33 cellular contexts compared by ENCODE assay signal in the genomic region with DNA sequence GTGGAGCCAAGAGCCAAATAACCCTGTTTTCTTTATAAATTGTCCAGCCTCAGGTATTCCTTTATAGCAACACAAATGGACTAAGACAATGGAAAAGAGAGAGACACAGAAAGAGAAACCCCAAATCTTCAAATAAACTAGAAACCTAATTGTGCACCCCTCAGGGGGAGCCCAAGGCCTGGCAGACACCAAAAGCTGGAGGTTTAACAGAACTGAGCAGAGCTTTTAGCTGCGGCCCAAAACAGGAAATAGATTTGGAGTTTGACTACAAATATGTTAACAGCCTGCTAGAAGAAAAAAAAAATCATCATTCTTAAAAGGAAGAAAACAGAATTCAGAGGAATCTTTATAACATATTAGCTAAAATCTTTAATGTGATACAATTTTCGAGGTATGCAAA.
"Had no signal": no experiment of that assay in that cellular context is flagged by ENCODE, and none has a peak within 500 bp of the region (broad histone marks: within the 10 kb centered on the region; RNA-seq: fewer than 3 reads in every experiment).

No MANE protein-coding gene starts in this region.

- H3K36me3 Mint-ChIP-seq: activated CD4-positive, alpha-beta memory T cell treated with anti-CD3 and anti-CD28 coated beads for 36 hours; activated naive CD4-positive, alpha-beta T cell treated with anti-CD3 and anti-CD28 coated beads, Interleukin-2, amount 50 U/mL, for 72 hours; activated naive CD8-positive, alpha-beta T cell treated with anti-CD3 and anti-CD28 coated beads for 36 hours had no signal

- DNase-seq: activated B cell treated with CpG ODN at 0.5 μM for 24 hours; activated CD4-positive, alpha-beta memory T cell treated with anti-CD3 and anti-CD28 coated beads for 36 hours; activated CD4-positive, alpha-beta T cell treated with anti-CD3 and anti-CD28 coated beads for 4 hours; activated CD4-positive, alpha-beta T cell treated with anti-CD3 and anti-CD28 coated beads, Interleukin-2, amount 10 ng/mL, durations not matched to agents 24 days and 14 days; activated CD4-positive, alpha-beta T cell treated with anti-CD3 and anti-CD28 coated beads, Interleukin-2, amount 50 U/mL, for 1 hour; activated CD4-positive, alpha-beta T cell treated with anti-CD3 and anti-CD28 coated beads, Interleukin-2, amount 50 U/mL, for 4 hours; activated CD4-positive, CD25-positive, alpha-beta regulatory T cell treated with anti-CD3 and anti-CD28 coated beads, Interleukin-2, amount 50 U/mL, for 72 hours; activated CD8-positive, alpha-beta memory T cell treated with anti-CD3 and anti-CD28 coated beads, Interleukin-2, amount 50 U/mL, for 4 hours; activated CD8-positive, alpha-beta T cell treated with anti-CD3 and anti-CD28 coated beads for 36 hours; activated effector memory CD4-positive, alpha-beta T cell treated with anti-CD3 and anti-CD28 coated beads, Interleukin-2, amount 50 U/mL, for 16 hours; activated gamma-delta T cell treated with Interleukin-2 at 50 U/mL for 16 hours; activated naive CD4-positive, alpha-beta T cell; activated naive CD4-positive, alpha-beta T cell treated with anti-CD3 and anti-CD28 coated beads for 36 hours; activated naive CD4-positive, alpha-beta T cell treated with anti-CD3 and anti-CD28 coated beads, Interleukin-2, amount 50 U/mL, for 16 hours; activated naive CD8-positive, alpha-beta T cell treated with anti-CD3 and anti-CD28 coated beads for 36 hours; activated T-cell treated with anti-CD3 and anti-CD28 coated beads for 4 hours; activated T-cell treated with anti-CD3 and anti-CD28 coated beads, Interleukin-2, amount 50 U/mL, for 1 hour; activated T-cell treated with anti-CD3 and anti-CD28 coated beads, Interleukin-2, amount 50 U/mL, for 4 hours; activated T-cell treated with anti-CD3 and anti-CD28 coated beads, Interleukin-2, amount 50 U/mL, for 72 hours; adrenal gland; amniotic stem cell; aorta; body of pancreas; brain microvascular endothelial cell; central memory CD4-positive, alpha-beta T cell; T-helper 9 cell had no signal

- H3K27ac Mint-ChIP-seq: activated B cell treated with CpG ODN at 0.5 μM for 24 hours; activated CD4-positive, alpha-beta memory T cell treated with anti-CD3 and anti-CD28 coated beads for 36 hours; activated CD4-positive, alpha-beta T cell treated with anti-CD3 and anti-CD28 coated beads, Interleukin-2, amount 10 ng/mL, durations not matched to agents 24 days and 14 days; activated CD8-positive, alpha-beta T cell treated with anti-CD3 and anti-CD28 coated beads for 36 hours; activated naive CD4-positive, alpha-beta T cell treated with anti-CD3 and anti-CD28 coated beads for 36 hours; activated naive CD4-positive, alpha-beta T cell treated with anti-CD3 and anti-CD28 coated beads, Interleukin-2, amount 50 U/mL, for 72 hours; activated naive CD8-positive, alpha-beta T cell treated with anti-CD3 and anti-CD28 coated beads for 36 hours; activated T-cell treated with anti-CD3 and anti-CD28 coated beads, Interleukin-2, amount 50 U/mL, for 72 hours; activated T-helper 1 cell treated with anti-CD3 and anti-CD28 coated beads, Interleukin-12 subunit alpha, Interleukin-12 subunit beta, Interleukin-2, Interleukin-4 antibody, amounts not matched to agents 30 ng/mL and 10 ng/mL and 1 ng/mL, durations not matched to agents 14 hours and 24 hours and 36 hours; activated T-helper 17 cell treated with anti-CD3 and anti-CD28 coated beads, Interleukin-2, amount 50 U/mL, for 72 hours; T-helper 1 cell treated with Interleukin-12 subunit alpha and Interleukin-12 subunit beta and Interleukin-4 antibody, amounts not matched to agents 30 μg/mL and 1 μg/mL, for 36 hours; T-helper 2 cell treated with Interferon-gamma antibody and Interleukin-4, amounts not matched to agents 5 μg/mL and 100 μg/mL, for 36 hours had no signal

- H3K4me3 ChIP-seq: adrenal gland, body of pancreas, breast epithelium had no signal

- H3K4me1 ChIP-seq: adrenal gland, body of pancreas, breast epithelium had no signal

- H3K4me1 Mint-ChIP-seq: activated B cell treated with CpG ODN at 0.5 μM for 24 hours; activated CD4-positive, alpha-beta T cell treated with anti-CD3 and anti-CD28 coated beads, Interleukin-2, amount 10 ng/mL, durations not matched to agents 24 days and 14 days; activated T-helper 17 cell treated with anti-CD3 and anti-CD28 coated beads, Interleukin-2, amount 50 U/mL, for 72 hours had no signal

- H3K36me3 ChIP-seq: adrenal gland, brain microvascular endothelial cell, breast epithelium had no signal

- H3K4me3 Mint-ChIP-seq: activated B cell treated with CpG ODN at 0.5 μM for 24 hours; activated CD4-positive, alpha-beta memory T cell treated with anti-CD3 and anti-CD28 coated beads for 36 hours; activated CD4-positive, alpha-beta T cell treated with anti-CD3 and anti-CD28 coated beads, Interleukin-2, amount 10 ng/mL, durations not matched to agents 24 days and 14 days; activated CD8-positive, alpha-beta T cell treated with anti-CD3 and anti-CD28 coated beads for 36 hours; activated naive CD4-positive, alpha-beta T cell treated with anti-CD3 and anti-CD28 coated beads for 36 hours; activated naive CD8-positive, alpha-beta T cell treated with anti-CD3 and anti-CD28 coated beads for 36 hours; activated T-cell treated with anti-CD3 and anti-CD28 coated beads, Interleukin-2, amount 50 U/mL, for 4 hours; activated T-cell treated with anti-CD3 and anti-CD28 coated beads, Interleukin-2, amount 50 U/mL, for 72 hours; activated T-helper 1 cell treated with anti-CD3 and anti-CD28 coated beads, Interleukin-12 subunit alpha, Interleukin-12 subunit beta, Interleukin-2, Interleukin-4 antibody, amounts not matched to agents 30 ng/mL and 10 ng/mL and 1 ng/mL, durations not matched to agents 14 hours and 24 hours and 36 hours; activated T-helper 17 cell treated with anti-CD3 and anti-CD28 coated beads, Interleukin-2, amount 50 U/mL, for 72 hours; T-helper 1 cell treated with Interleukin-12 subunit alpha and Interleukin-12 subunit beta and Interleukin-4 antibody, amounts not matched to agents 30 μg/mL and 1 μg/mL, for 36 hours; T-helper 2 cell treated with Interferon-gamma antibody and Interleukin-4, amounts not matched to agents 5 μg/mL and 100 μg/mL, for 36 hours had no signal

- ATAC-seq: activated CD8-positive, alpha-beta T cell treated with anti-CD3 and anti-CD28 coated beads for 36 hours; activated naive CD4-positive, alpha-beta T cell treated with anti-CD3 and anti-CD28 coated beads, Interleukin-2, amount 50 U/mL, for 72 hours; activated T-cell treated with anti-CD3 and anti-CD28 coated beads, Interleukin-2, amount 50 U/mL, for 4 hours; activated T-cell treated with anti-CD3 and anti-CD28 coated beads, Interleukin-2, amount 50 U/mL, for 72 hours; activated T-helper 17 cell treated with anti-CD3 and anti-CD28 coated beads, Interleukin-2, amount 50 U/mL, for 72 hours; body of pancreas had no signal

- H3K27me3 ChIP-seq: adrenal gland, body of pancreas, brain microvascular endothelial cell, breast epithelium had no signal

- H3K9me3 ChIP-seq: adrenal gland, body of pancreas, breast epithelium had no signal

- H3K27me3 Mint-ChIP-seq: activated CD8-positive, alpha-beta T cell treated with anti-CD3 and anti-CD28 coated beads for 36 hours; activated naive CD8-positive, alpha-beta T cell treated with anti-CD3 and anti-CD28 coated beads for 36 hours had no signal

- H3K27ac ChIP-seq: adrenal gland, body of pancreas, brain microvascular endothelial cell, breast epithelium, VCaP had no signal

- H3K9me3 Mint-ChIP-seq: activated B cell treated with CpG ODN at 0.5 μM for 24 hours; activated CD4-positive, alpha-beta memory T cell treated with anti-CD3 and anti-CD28 coated beads for 36 hours; activated CD4-positive, alpha-beta T cell treated with anti-CD3 and anti-CD28 coated beads, Interleukin-2, amount 10 ng/mL, durations not matched to agents 24 days and 14 days; activated CD8-positive, alpha-beta T cell treated with anti-CD3 and anti-CD28 coated beads for 36 hours; activated naive CD4-positive, alpha-beta T cell treated with anti-CD3 and anti-CD28 coated beads for 36 hours; activated naive CD4-positive, alpha-beta T cell treated with anti-CD3 and anti-CD28 coated beads, Interleukin-2, amount 50 U/mL, for 72 hours; activated naive CD8-positive, alpha-beta T cell treated with anti-CD3 and anti-CD28 coated beads for 36 hours; activated T-cell treated with anti-CD3 and anti-CD28 coated beads, Interleukin-2, amount 50 U/mL, for 4 hours; activated T-helper 1 cell treated with anti-CD3 and anti-CD28 coated beads, Interleukin-12 subunit alpha, Interleukin-12 subunit beta, Interleukin-2, Interleukin-4 antibody, amounts not matched to agents 30 ng/mL and 10 ng/mL and 1 ng/mL, durations not matched to agents 14 hours and 24 hours and 36 hours; activated T-helper 17 cell treated with anti-CD3 and anti-CD28 coated beads, Interleukin-2, amount 50 U/mL, for 72 hours; T-helper 1 cell treated with Interleukin-12 subunit alpha and Interleukin-12 subunit beta and Interleukin-4 antibody, amounts not matched to agents 30 μg/mL and 1 μg/mL, for 36 hours; T-helper 2 cell treated with Interferon-gamma antibody and Interleukin-4, amounts not matched to agents 5 μg/mL and 100 μg/mL, for 36 hours had no signal
